ENCODE assay signal across 1 cellular context in genomic region chr17:76397687-76398522, GRCh38.
TF ChIP-seq lines count a peak whose summit lies in the region.

No MANE protein-coding gene starts in this region.

TF ChIP-seq in WTC11, 78 proteins besides CTCF, POLR2A, EP300 and RAD21 (continued from another document):
- TF ChIP-seq, protein P1, sequence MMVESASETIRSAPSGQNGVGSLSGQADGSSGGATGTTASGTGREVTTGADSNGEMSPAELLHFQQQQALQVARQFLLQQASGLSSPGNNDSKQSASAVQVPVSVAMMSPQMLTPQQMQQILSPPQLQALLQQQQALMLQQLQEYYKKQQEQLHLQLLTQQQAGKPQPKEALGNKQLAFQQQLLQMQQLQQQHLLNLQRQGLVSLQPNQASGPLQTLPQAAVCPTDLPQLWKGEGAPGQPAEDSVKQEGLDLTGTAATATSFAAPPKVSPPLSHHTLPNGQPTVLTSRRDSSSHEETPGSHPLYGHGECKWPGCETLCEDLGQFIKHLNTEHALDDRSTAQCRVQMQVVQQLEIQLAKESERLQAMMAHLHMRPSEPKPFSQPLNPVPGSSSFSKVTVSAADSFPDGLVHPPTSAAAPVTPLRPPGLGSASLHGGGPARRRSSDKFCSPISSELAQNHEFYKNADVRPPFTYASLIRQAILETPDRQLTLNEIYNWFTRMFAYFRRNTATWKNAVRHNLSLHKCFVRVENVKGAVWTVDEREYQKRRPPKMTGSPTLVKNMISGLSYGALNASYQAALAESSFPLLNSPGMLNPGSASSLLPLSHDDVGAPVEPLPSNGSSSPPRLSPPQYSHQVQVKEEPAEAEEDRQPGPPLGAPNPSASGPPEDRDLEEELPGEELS (CRISPR knock-in tag; IDR thresholded peaks at IDR 0.05), result no peak
- TF ChIP-seq, protein P2, sequence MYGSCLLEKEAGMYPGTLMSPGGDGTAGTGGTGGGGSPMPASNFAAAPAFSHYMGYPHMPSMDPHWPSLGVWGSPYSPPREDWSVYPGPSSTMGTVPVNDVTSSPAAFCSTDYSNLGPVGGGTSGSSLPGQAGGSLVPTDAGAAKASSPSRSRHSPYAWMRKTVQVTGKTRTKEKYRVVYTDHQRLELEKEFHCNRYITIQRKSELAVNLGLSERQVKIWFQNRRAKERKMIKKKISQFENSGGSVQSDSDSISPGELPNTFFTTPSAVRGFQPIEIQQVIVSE (CRISPR knock-in tag; IDR thresholded peaks at IDR 0.05; ENCODE audit: borderline replicate concordance), result no peak
- no peak for TF ChIP-seq ZMAT4 (CRISPR knock-in tag; IDR thresholded peaks at IDR 0.05)
